8 cellular contexts compared by ENCODE assay signal in the genomic region with DNA sequence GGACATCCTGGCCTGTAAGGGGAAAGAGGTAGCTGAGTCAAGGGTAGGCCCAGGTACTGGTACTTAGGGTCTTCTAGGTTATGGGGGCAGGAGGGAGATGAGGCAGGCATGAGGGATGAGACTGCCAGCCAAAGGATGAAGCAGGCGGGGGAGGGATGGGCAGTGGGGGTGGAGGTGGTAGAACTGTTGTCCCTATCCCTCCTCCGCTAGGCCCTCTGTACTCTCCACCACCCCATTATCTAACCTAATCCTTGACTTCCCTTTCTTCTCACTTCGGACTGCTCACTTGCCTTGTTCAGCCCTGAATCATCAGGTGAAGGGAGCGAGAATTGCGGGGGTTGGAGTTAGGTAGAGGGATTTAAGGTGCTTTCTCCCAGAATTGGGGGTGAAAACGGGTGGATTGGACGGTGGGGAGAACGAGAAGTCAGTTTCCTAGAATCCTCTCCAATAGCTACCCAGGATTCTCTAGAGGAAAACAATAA. TPM values are rescaled to one million over a fixed set of nuclear protein-coding genes. Genes with fewer than 3 reads are reported as not detected.
A peak's percentile ranks its signal among the peaks of the same experiment; 100 is the strongest.
DNase-seq lines count a peak whose midpoint lies in the region; ATAC-seq and TF ChIP-seq lines count a peak whose summit lies in the region.

No MANE protein-coding gene starts in this region.

- H4K8ac ChIP-seq in mesendoderm (ENCODE audit: low read depth, low read length), result peak overlapping the region; percentile 40

- intact Hi-C loops in breast epithelium (cut with DNase I; ENCODE audit: low total_unique reads), result no loop called here
- intact Hi-C loops in aorta (cut with DNase I), result no loop called here

- H3K4me1 ChIP-seq in breast epithelium (no peaks in the 10 kb centered on the region), mesendoderm (ENCODE audit: control insufficient read depth, low read depth, low read length) (peaks cover 6% of the 10 kb centered on the region), aorta (ENCODE audit: control insufficient read depth in 1 of 2, insufficient read depth in 2 of 2, low read length in 2 of 2) (no peaks in the 10 kb centered on the region)

- H3K9me3 ChIP-seq in breast epithelium (no peaks in the 10 kb centered on the region), aorta (ENCODE audit: control insufficient read depth, low read length) (no peaks in the 10 kb centered on the region)

- WGBS in mesendoderm (ENCODE audit: extremely low coverage, insufficient coverage, low lambda C conversion rate), result no CpG with 5 or more reads among the region's 8 CpGs
- WGBS in aorta, 2 donors, result 24 to 29% methylated on average over 7 to 8 of the region's 8 CpGs

- no peaks in the 10 kb centered on the region for H3K79me1 ChIP-seq in mesendoderm (ENCODE audit: low read length)

- no peak overlapping the region for H2BK120ac ChIP-seq in mesendoderm (ENCODE audit: low read depth, low read length)

- H2BK15ac ChIP-seq in mesendoderm (replicated peaks; ENCODE audit: low read depth), result no peak overlapping the region

- H4K5ac ChIP-seq in mesendoderm (ENCODE audit: low read length), result peak overlapping the region; percentile 65

- DNase-seq in AG09309 (ENCODE audit: low read depth), result no peak
- DNase-seq in HPDE6-E6E7 (ENCODE audit: extremely low spot score), result peak; percentile 23
- no peak for DNase-seq in breast epithelium (ENCODE audit: low spot score in 2 of 2)
- no peak for DNase-seq in mesendoderm
- DNase-seq in aorta, result no peak
- DNase-seq in NCI-H1105 (lab: John Stamatoyannopoulos, UW), result no peak
- DNase-seq in NCI-H446 treated with DMSO at 0.1 percent for 48 hours (lab: John Stamatoyannopoulos, UW), result no peak

- H2BK5ac ChIP-seq in mesendoderm (ENCODE audit: low read length), result peak overlapping the region; percentile 53

- H3K79me2 ChIP-seq in mesendoderm (ENCODE audit: control insufficient read depth, insufficient read depth, low read length), result no peaks in the 10 kb centered on the region

- ATAC-seq in aorta (ENCODE audit: low FRiP score), result peak; percentile 6
- ATAC-seq in GM18870 (IDR thresholded peaks at IDR 0.05; ENCODE audit: unreplicated experiment), result no peak

- TF ChIP-seq CTCF in AG09309 (IDR thresholded peaks at IDR 0.05; ENCODE audit: control insufficient read depth, insufficient read depth, low read depth, low read length, missing control alignments) (no peak), breast epithelium (IDR thresholded peaks at IDR 0.05) (no peak)

- no peak overlapping the region for H3K23ac ChIP-seq in mesendoderm (ENCODE audit: low read length)

- H3K4me2 ChIP-seq in mesendoderm (ENCODE audit: low read length), result peak overlapping the region; percentile 26

- H3K9ac ChIP-seq in mesendoderm (ENCODE audit: low read length), result peak overlapping the region; percentile 74

- peak overlapping the region; percentile 91 to 97 for H3K27ac ChIP-seq in breast epithelium
- peak overlapping the region; percentile 72 for H3K27ac ChIP-seq in mesendoderm (ENCODE audit: low read depth, low read length)
- peak overlapping the region; percentile 84 to 87 for H3K27ac ChIP-seq in aorta (ENCODE audit: low read depth in 1 of 2, low read length in 2 of 2)

- H3K27me3 ChIP-seq in breast epithelium (no peaks in the 10 kb centered on the region), mesendoderm (ENCODE audit: insufficient read depth, low read length, poor library complexity) (no peaks in the 10 kb centered on the region), aorta (ENCODE audit: control insufficient read depth in 1 of 2, insufficient read depth in 2 of 2, low read length in 1 of 2) (no peaks in the 10 kb centered on the region)

- H3K4me3 ChIP-seq in AG09309 (ENCODE audit: control insufficient read depth, low read depth, low read length), result peak overlapping the region; percentile 72
- peak overlapping the region; percentile 50 to 65 (median 60) for H3K4me3 ChIP-seq in breast epithelium
- peak overlapping the region; percentile 27 for H3K4me3 ChIP-seq in mesendoderm (ENCODE audit: low read length)
- H3K4me3 ChIP-seq in aorta (ENCODE audit: low read length in 2 of 2), result peak overlapping the region; percentile 45 to 55

- peak overlapping the region; percentile 2 for H3K18ac ChIP-seq in mesendoderm (ENCODE audit: low read length)

- H3K4ac ChIP-seq in mesendoderm (ENCODE audit: low read depth, low read length), result peak overlapping the region; percentile 96

- peak overlapping the region; percentile 100 for H2AK5ac ChIP-seq in mesendoderm (ENCODE audit: low read length)

- no peaks in the 10 kb centered on the region for H3K36me3 ChIP-seq in breast epithelium
- H3K36me3 ChIP-seq in mesendoderm (ENCODE audit: control insufficient read depth, insufficient read depth, low read length), result no peaks in the 10 kb centered on the region
- H3K36me3 ChIP-seq in aorta (ENCODE audit: control insufficient read depth in 1 of 2, insufficient read depth in 2 of 2, low read length in 1 of 2), result no peaks in the 10 kb centered on the region

- TF ChIP-seq POLR2A in breast epithelium (IDR thresholded peaks at IDR 0.05), result no peak

- peak overlapping the region; percentile 77 for H3K56ac ChIP-seq in mesendoderm (ENCODE audit: low read length)

RNA-seq across cellular contexts. Expression of gene PAN2, which starts 0.6 kb away (rescaled TPM):
- total RNA-seq in breast epithelium (10 to 100 TPM; 44.3 to 84.4 (median 54.1) TPM), aorta (10 to 100 TPM; 40.1 to 83.5 TPM)
- polyA plus RNA-seq in mesendoderm (2013, experiment 1 of 2), result 7.0 TPM
- polyA plus RNA-seq in mesendoderm (2013, experiment 2 of 2), result 7.4 TPM
- 10 to 100 TPM in 1 of 2 donors, 1 to 10 TPM in 1; 6.1 to 73.2 TPM for polyA plus RNA-seq in aorta

RNA-seq across cellular contexts. Expression of gene IL23A, which starts 5.4 kb away (rescaled TPM):
- total RNA-seq in breast epithelium, result under 1 TPM in 1 of 3 donors, not detected in 2; 0.88 TPM
- polyA plus RNA-seq in mesendoderm (2013, experiment 1 of 2), result 1.9 TPM
- 1.6 TPM for polyA plus RNA-seq in mesendoderm (2013, experiment 2 of 2)
- total RNA-seq in aorta, result under 1 TPM in 1 of 2 donors, not detected in 1; 0.52 TPM
- not detected for polyA plus RNA-seq in aorta

RNA-seq across cellular contexts. Expression of gene CNPY2, which starts 17.4 kb away (rescaled TPM):
- 10 to 100 TPM; 69.9 to 86.1 (median 85.9) TPM for total RNA-seq in breast epithelium
- 229 TPM for polyA plus RNA-seq in mesendoderm (2013, experiment 1 of 2)
- polyA plus RNA-seq in mesendoderm (2013, experiment 2 of 2), result 231 TPM
- total RNA-seq in aorta, result 10 to 100 TPM; 72.2 to 92.0 TPM
- polyA plus RNA-seq in aorta, result 100 to 1,000 TPM in 1 of 2 donors, 10 to 100 TPM in 1; 96.2 to 149 TPM

RNA-seq across cellular contexts. Expression of gene STAT2, which starts 26.7 kb away (rescaled TPM):
- total RNA-seq in breast epithelium, result 100 to 1,000 TPM; 198 to 207 (median 198) TPM
- polyA plus RNA-seq in mesendoderm (2013, experiment 1 of 2), result 11.6 TPM
- 10.6 TPM for polyA plus RNA-seq in mesendoderm (2013, experiment 2 of 2)
- 100 to 1,000 TPM; 129 to 191 TPM for total RNA-seq in aorta
- polyA plus RNA-seq in aorta, result 100 to 1,000 TPM in 1 of 2 donors, 10 to 100 TPM in 1; 20.0 to 111 TPM

RNA-seq across cellular contexts. Expression of gene APOF, which starts 29.4 kb away (rescaled TPM):
- total RNA-seq in breast epithelium (not detected), aorta (not detected)
- not detected for polyA plus RNA-seq in mesendoderm (2013, experiment 1 of 2)
- polyA plus RNA-seq in mesendoderm (2013, experiment 2 of 2), result not detected
- under 1 TPM in 1 of 2 donors, not detected in 1; 0.50 TPM for polyA plus RNA-seq in aorta
